Comparison of ENCODE assay signal across 8 cellular contexts in the genomic region with DNA sequence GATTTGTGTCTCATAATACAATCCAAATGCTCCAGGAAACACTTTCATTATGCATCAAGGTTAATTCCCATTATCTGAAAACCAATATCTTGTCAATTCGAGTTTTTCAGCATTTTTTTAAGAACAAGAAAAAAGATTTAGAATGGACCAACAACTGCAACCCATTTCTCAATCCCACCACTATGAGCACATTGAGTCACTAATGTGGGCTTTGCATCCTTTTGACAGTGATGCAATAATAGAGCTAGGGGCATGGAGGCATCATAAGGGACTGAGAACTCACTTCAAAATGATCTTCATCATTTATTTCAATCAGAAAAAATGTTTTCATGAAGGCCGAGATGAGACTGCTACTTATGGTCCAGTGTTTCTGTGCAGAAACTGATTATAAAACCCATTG.
"Had no signal": no experiment of that assay in that cellular context is flagged by ENCODE, and none has a peak within 500 bp of the region (broad histone marks: within the 10 kb centered on the region; RNA-seq: fewer than 3 reads in every experiment).

No MANE protein-coding gene starts in this region.

- H3K27me3 Mint-ChIP-seq: IgD-negative memory B cell had no signal

- H3K4me3 Mint-ChIP-seq: H9, IgD-negative memory B cell had no signal

- H3K4me3 ChIP-seq: GM23248 had no signal

- H3K9ac ChIP-seq: GM23248 had no signal

- H3K27ac Mint-ChIP-seq: H9, IgD-negative memory B cell had no signal

- H3K9me3 Mint-ChIP-seq: H9 had no signal

- H3K4me1 Mint-ChIP-seq: H9, IgD-negative memory B cell had no signal

- FAIRE-seq: H54 had no signal

- H3K36me3 Mint-ChIP-seq: IgD-negative memory B cell had no signal

- H3K27ac ChIP-seq: GM23248, HL-60 had no signal

- H2AFZ ChIP-seq: GM23248 had no signal

- DNase-seq: GM23248, GOT3, H9, HCEC 1CT, KG1 had no signal
